In the genomic region with DNA sequence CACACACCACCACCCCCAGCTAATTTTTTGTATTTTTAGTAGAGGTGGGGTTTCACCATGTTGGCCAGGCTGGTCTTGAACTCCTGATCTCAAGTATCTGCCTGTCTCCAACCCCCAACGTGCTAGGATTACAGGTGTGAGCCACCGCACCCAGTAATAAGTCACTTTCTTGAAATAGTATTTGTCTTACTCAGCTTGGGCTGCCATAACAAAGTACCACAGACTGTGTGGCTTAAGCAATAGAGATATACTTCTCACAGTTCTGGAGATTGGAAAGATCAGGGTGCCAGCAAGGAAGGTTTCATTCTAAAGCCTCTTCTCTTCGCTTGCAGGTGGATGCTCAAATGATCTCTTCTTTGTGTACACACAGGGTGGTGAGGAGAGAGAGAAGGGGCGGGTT, we compare ENCODE assay signal across 24 cellular contexts.
A peak's percentile ranks its signal among the peaks of the same experiment; 100 is the strongest.
DNase-seq lines count a peak whose midpoint lies in the region; ATAC-seq and TF ChIP-seq lines count a peak whose summit lies in the region.
"Had no signal": no experiment of that assay in that cellular context is flagged by ENCODE, and none has a peak within 500 bp of the region (broad histone marks: within the 10 kb centered on the region; RNA-seq: fewer than 3 reads in every experiment).

No MANE protein-coding gene starts in this region.

- H3K4me3 ChIP-seq in HCT116 (replicated peaks in 1 of 2; ENCODE audit: low read depth in 1 of 2, low read length in 2 of 2) (no peak overlapping the region), PC-9 (no peak overlapping the region), smooth muscle cell (no peak overlapping the region), body of pancreas (no peak overlapping the region), coronary artery (no peak overlapping the region)
- H3K4me3 ChIP-seq: dorsolateral prefrontal cortex, heart right ventricle, ovary, right atrium auricular region, thoracic aorta had no signal

- H3K27me3 ChIP-seq in HCT116 (ENCODE audit: insufficient read depth, low read length): no peaks in the 10 kb centered on the region
- no peaks in the 10 kb centered on the region for H3K27me3 ChIP-seq in PC-9 (ENCODE audit: insufficient read depth, low read depth)
- no peaks in the 10 kb centered on the region for H3K27me3 ChIP-seq in smooth muscle cell (ENCODE audit: low read depth)
- no peaks in the 10 kb centered on the region for H3K27me3 ChIP-seq in body of pancreas
- H3K27me3 ChIP-seq: dorsolateral prefrontal cortex, heart right ventricle, ovary, right atrium auricular region had no signal

- peak overlapping the region; percentile 19; the same call in 1 of the 2 replicates for H3K4me2 ChIP-seq in HCT116 (ENCODE audit: low read length)
- peak overlapping the region; percentile 44; the same call in 1 of the 2 replicates for H3K4me2 ChIP-seq in PC-9
- no peak overlapping the region for H3K4me2 ChIP-seq in smooth muscle cell

- H4K20me1 ChIP-seq in HCT116 (ENCODE audit: insufficient read depth) (no peaks in the 10 kb centered on the region), PC-9 (ENCODE audit: insufficient read depth) (no peaks in the 10 kb centered on the region), smooth muscle cell (ENCODE audit: low read depth) (no peaks in the 10 kb centered on the region)

- TF ChIP-seq CTCF in HCT116 (IDR thresholded peaks at IDR 0.05 in 2 of 3, conservative IDR thresholded peaks at IDR 0.05 in 1 of 3; ENCODE audit: borderline replicate concordance in 1 of 3, insufficient read depth in 1 of 3, low read depth in 2 of 3, low read length in 2 of 3): no peak
- TF ChIP-seq CTCF in PC-9 (conservative IDR thresholded peaks at IDR 0.05): no peak
- no peak for TF ChIP-seq CTCF in smooth muscle cell (IDR thresholded peaks at IDR 0.05; ENCODE audit: borderline replicate concordance, insufficient read depth, poor library complexity, severe bottlenecking)
- no peak for TF ChIP-seq CTCF in body of pancreas (IDR thresholded peaks at IDR 0.05)
- TF ChIP-seq CTCF in coronary artery (IDR thresholded peaks at IDR 0.05): no peak

- BruUV-seq in HCT116 (replicated peaks; lab: Mats Ljungman, UMichigan): no TSS peak
- BruUV-seq in PC-9 (replicated peaks; lab: Mats Ljungman, UMichigan): no TSS peak

- no peaks in the 10 kb centered on the region for H3K79me2 ChIP-seq in HCT116 (ENCODE audit: insufficient read depth, low read length)
- H3K79me2 ChIP-seq in PC-9 (ENCODE audit: low read depth): no peaks in the 10 kb centered on the region
- H3K79me2 ChIP-seq in smooth muscle cell (ENCODE audit: low read depth): no peaks in the 10 kb centered on the region

- DNase-seq in HCT116 (ENCODE audit: low read depth, low spot score): no peak
- no peak for DNase-seq in PC-9
- DNase-seq in epithelial cell of prostate (ENCODE audit: low read depth, low spot score): no peak
- DNase-seq in smooth muscle cell (lab: John Stamatoyannopoulos, UW; ENCODE audit: unreplicated experiment): no peak
- DNase-seq in body of pancreas: no peak
- DNase-seq in Right ventricle myocardium superior: no peak
- no peak for DNase-seq in coronary artery (ENCODE audit: low spot score)
- DNase-seq: activated naive CD4-positive, alpha-beta T cell treated with anti-CD3 and anti-CD28 coated beads for 36 hours; activated T-cell treated with anti-CD3 and anti-CD28 coated beads, Interleukin-2, amount 50 U/mL, for 48 hours; aorta; CD4-positive, alpha-beta memory T cell; central memory CD4-positive, alpha-beta T cell; dorsolateral prefrontal cortex; heart right ventricle; KG1; naive B cell; NCI-H1436 treated with DMSO at 0.1 percent for 48 hours; NCI-H510A treated with DMSO at 0.1 percent for 48 hours; ovary; stimulated activated naive CD8-positive, alpha-beta T cell treated with anti-CD3 and anti-CD28 coated beads, Interleukin-15, Interleukin-2, amounts not matched to agents 100 U/mL and 50 U/mL, for 24 hours had no signal

- no peak for TF ChIP-seq POLR2A in HCT116 (IDR thresholded peaks at IDR 0.05; ENCODE audit: borderline replicate concordance, extremely low read depth, insufficient read depth, insufficient read length)
- no peak for TF ChIP-seq POLR2A in body of pancreas (IDR thresholded peaks at IDR 0.05)

- H3F3A ChIP-seq in PC-9 (ENCODE audit: insufficient read depth, low read depth) (peaks cover 45% of the 10 kb centered on the region), smooth muscle cell (ENCODE audit: low read depth) (peaks cover 27% of the 10 kb centered on the region)

- POLR2A ChIA-PET in HCT116 (lab: Charles Lee): no interaction called here
- POLR2A ChIA-PET in PC-9 (lab: Charles Lee; ENCODE audit: unreplicated experiment): interaction anchor here (0.5 kb wide), 1 partner anchor 10 kb away, joined by 3 read pairs; no protein-coding TSS in a partner anchor

- H3K36me3 ChIP-seq in HCT116 (ENCODE audit: control insufficient read depth in 1 of 2, insufficient read depth in 2 of 2, low read length in 2 of 2): no peaks in the 10 kb centered on the region
- no peaks in the 10 kb centered on the region for H3K36me3 ChIP-seq in PC-9 (ENCODE audit: low read depth)
- H3K36me3 ChIP-seq in smooth muscle cell (ENCODE audit: low read depth): no peaks in the 10 kb centered on the region
- no peaks in the 10 kb centered on the region for H3K36me3 ChIP-seq in body of pancreas (replicated peaks in 1 of 2; ENCODE audit: insufficient read depth in 1 of 2, low read depth in 2 of 2)
- H3K36me3 ChIP-seq: heart right ventricle, ovary, right atrium auricular region, thoracic aorta had no signal

- RAD21 ChIA-PET in HCT116 (lab: Charles Lee; ENCODE audit: low non-redundant PET in 1 of 2, low total read pairs in 2 of 2, uncharacterized antibody in 2 of 2, unreplicated experiment in 2 of 2): interaction anchor here in 1 of 2 experiments (0.9 kb wide), 1 partner anchor 101 kb away, joined by 3 read pairs; no protein-coding TSS in a partner anchor

- 0 out of 4 replicates have a peak, but pooled peaks cover 0 to 3% of the 10 kb centered on the region in 2 experiments for H3K9me3 ChIP-seq in HCT116 (ENCODE audit: control insufficient read depth in 1 of 2, insufficient read depth in 1 of 2, low read depth in 1 of 2, low read length in 2 of 2)
- peaks cover 6% of the 10 kb centered on the region; the same call in 1 of the 2 replicates for H3K9me3 ChIP-seq in PC-9 (ENCODE audit: insufficient read depth, low read depth)
- no peaks in the 10 kb centered on the region for H3K9me3 ChIP-seq in smooth muscle cell (replicated peaks; ENCODE audit: low read depth)
- no peaks in the 10 kb centered on the region for H3K9me3 ChIP-seq in body of pancreas
- H3K9me3 ChIP-seq: ovary, right atrium auricular region, thoracic aorta had no signal

- intact Hi-C loops in HCT116 (cut with micrococcal nuclease) (no loop called here), PC-9 (cut with micrococcal nuclease; ENCODE audit: unreplicated experiment) (no loop called here), body of pancreas (cut with DNase I) (no loop called here), Right ventricle myocardium superior (cut with DNase I) (no loop called here)

- H3K9me2 ChIP-seq in HCT116 (ENCODE audit: insufficient read depth): no peaks in the 10 kb centered on the region
- H3K9me2 ChIP-seq in PC-9 (ENCODE audit: insufficient read depth): no peaks in the 10 kb centered on the region

- no peak overlapping the region for H2AFZ ChIP-seq in HCT116 (ENCODE audit: low read depth, low read length, poor library complexity, severe bottlenecking)
- H2AFZ ChIP-seq in PC-9: no peak overlapping the region
- no peak overlapping the region for H2AFZ ChIP-seq in smooth muscle cell (ENCODE audit: low read depth)

- H3K4me1 ChIP-seq in HCT116 (ENCODE audit: control insufficient read depth in 1 of 2, insufficient read depth in 2 of 2, low read length in 2 of 2): peaks cover 17 to 53% of the 10 kb centered on the region in 2 experiments
- peaks cover 48% of the 10 kb centered on the region for H3K4me1 ChIP-seq in PC-9 (replicated peaks; ENCODE audit: insufficient read depth)
- H3K4me1 ChIP-seq in smooth muscle cell (ENCODE audit: low read depth): peaks cover 11% of the 10 kb centered on the region
- peaks cover 20% of the 10 kb centered on the region for H3K4me1 ChIP-seq in body of pancreas

- TF ChIP-seq RAD21 in HCT116 (IDR thresholded peaks at IDR 0.05; ENCODE audit: low read depth): no peak

- CTCF ChIA-PET in HCT116 (lab: Charles Lee) (no interaction called here), PC-9 (lab: Charles Lee) (no interaction called here)

- no peak for ATAC-seq in HCT116
- no peak for ATAC-seq in body of pancreas
- no peak for ATAC-seq in Right ventricle myocardium superior (ENCODE audit: poor library complexity)
- ATAC-seq: heart right ventricle; left lobe of liver; Panc1; stimulated activated naive CD8-positive, alpha-beta T cell treated with anti-CD3 and anti-CD28 coated beads, Interleukin-15, Interleukin-2, amounts not matched to agents 100 U/mL and 50 U/mL, for 24 hours had no signal

- WGBS in smooth muscle cell (ENCODE audit: low lambda C conversion rate): 85% methylated on average over 4 of the region's 4 CpGs
- 67 to 81% methylated on average over 4 of the region's 4 CpGs for WGBS in body of pancreas, 2 donors

- H3K27ac ChIP-seq in HCT116 (ENCODE audit: low read depth, low read length) (no peak overlapping the region), PC-9 (peak overlapping the region; percentile 97), epithelial cell of prostate (peak overlapping the region; percentile 73), smooth muscle cell (ENCODE audit: low read depth) (peak overlapping the region; percentile 58), body of pancreas (no peak overlapping the region), coronary artery (no peak overlapping the region)
- H3K27ac ChIP-seq: dorsolateral prefrontal cortex, ovary, right atrium auricular region, thoracic aorta had no signal

- H3K9ac ChIP-seq in HCT116 (ENCODE audit: low read length): no peak overlapping the region
- no peak overlapping the region for H3K9ac ChIP-seq in smooth muscle cell (ENCODE audit: low read depth)

TF ChIP-seq in HCT116, 20 proteins besides CTCF, POLR2A, EP300 and RAD21 (continues in another document):
- TF ChIP-seq TCF7L2 (IDR thresholded peaks at IDR 0.05; ENCODE audit: borderline replicate concordance, extremely low read depth, insufficient read depth, insufficient read length) (no peak), EZH2phosphoT487 (IDR thresholded peaks at IDR 0.05; ENCODE audit: borderline replicate concordance) (no peak), ZFX (IDR thresholded peaks at IDR 0.05) (no peak)

Comparison
In these comparisons a context has a peak if more than half of its experiments do, and no peak if none do; other contexts are left out.
1. H3K27ac ChIP-seq: peak in PC-9 (single experiment), epithelial cell of prostate (single experiment) and smooth muscle cell (single experiment); none in HCT116 (single experiment), body of pancreas (0 of 4) and coronary artery (0 of 2).